8 cellular contexts compared by ENCODE assay signal in genomic region chr2:182666674-182667320, GRCh38. TPM values are rescaled to one million over a fixed set of nuclear protein-coding genes. Genes with fewer than 3 reads are reported as not detected.
DNase-seq lines count a peak whose midpoint lies in the region; ATAC-seq and TF ChIP-seq lines count a peak whose summit lies in the region.

No MANE protein-coding gene starts in this region.

- H4K20me1 ChIP-seq in OCI-LY3 (ENCODE audit: insufficient read depth, low read length): no peaks in the 10 kb centered on the region

- H3K27me3 ChIP-seq in OCI-LY3 (ENCODE audit: low read depth, low read length) (no peaks in the 10 kb centered on the region), esophagus muscularis mucosa (no peaks in the 10 kb centered on the region), thoracic aorta (replicated peaks; ENCODE audit: insufficient read depth) (no peaks in the 10 kb centered on the region)

- H3K9me3 ChIP-seq in OCI-LY3 (ENCODE audit: insufficient read depth, low read length) (no peaks in the 10 kb centered on the region), esophagus muscularis mucosa (no peaks in the 10 kb centered on the region), thoracic aorta (no peaks in the 10 kb centered on the region)

- TF ChIP-seq POLR2A in esophagus muscularis mucosa (IDR thresholded peaks at IDR 0.05; ENCODE audit: low read depth): no peak

- TF ChIP-seq CTCF in OCI-LY3 (IDR thresholded peaks at IDR 0.05; ENCODE audit: low read depth, low read length) (peak; percentile 67), esophagus muscularis mucosa (IDR thresholded peaks at IDR 0.05) (peak in 2 of 3 experiments; percentile 17 to 38), thoracic aorta (IDR thresholded peaks at IDR 0.05) (peak; percentile 48)

- peak overlapping the region; percentile 58 for H2AFZ ChIP-seq in OCI-LY3 (ENCODE audit: low read depth, low read length)

- 0 out of 2 replicates have a peak overlapping the region, but pooled peaks have one; percentile 4 for H3K4me2 ChIP-seq in OCI-LY3 (ENCODE audit: low read length)

- DNase-seq in DMS153 treated with DMSO at 0.1 percent for 48 hours (lab: John Stamatoyannopoulos, UW; ENCODE audit: unreplicated experiment) (peak; percentile 9), DMS153 (lab: John Stamatoyannopoulos, UW) (no peak), esophagus muscularis mucosa (ENCODE audit: extremely low spot score) (no peak), thoracic aorta (ENCODE audit: low spot score) (no peak), GDM1 (lab: John Stamatoyannopoulos, UW) (no peak)

- intact Hi-C loops in esophagus muscularis mucosa (cut with DNase I): no loop called here

- no peak overlapping the region for H3K27ac ChIP-seq in OCI-LY3 (ENCODE audit: low read length)
- no peak overlapping the region for H3K27ac ChIP-seq in esophagus muscularis mucosa (replicated peaks in 1 of 4)
- no peak overlapping the region for H3K27ac ChIP-seq in thoracic aorta

- ATAC-seq in GM18867 (IDR thresholded peaks at IDR 0.05; ENCODE audit: unreplicated experiment) (peak; percentile 93), HG02943 (IDR thresholded peaks at IDR 0.05; ENCODE audit: low read depth, unreplicated experiment) (peak; percentile 74), thoracic aorta (ENCODE audit: insufficient number of reproducible peaks, low FRiP score, low read depth) (no peak)

- H3K79me2 ChIP-seq in OCI-LY3 (ENCODE audit: low read length): no peaks in the 10 kb centered on the region

- no peak overlapping the region for H3K4me3 ChIP-seq in OCI-LY3 (ENCODE audit: low read length)
- H3K4me3 ChIP-seq in esophagus muscularis mucosa: no peak overlapping the region
- no peak overlapping the region for H3K4me3 ChIP-seq in thoracic aorta

- no peak for TF ChIP-seq EP300 in esophagus muscularis mucosa (IDR thresholded peaks at IDR 0.05)

- H3K36me3 ChIP-seq in OCI-LY3 (replicated peaks; ENCODE audit: low read depth, low read length): no peaks in the 10 kb centered on the region
- H3K36me3 ChIP-seq in esophagus muscularis mucosa: no peaks in the 10 kb centered on the region
- H3K36me3 ChIP-seq in thoracic aorta: no peaks in the 10 kb centered on the region

- H3K4me1 ChIP-seq in OCI-LY3 (ENCODE audit: low read length) (peaks cover 6% of the 10 kb centered on the region; the same call in 1 of the 2 replicates), esophagus muscularis mucosa (no peaks in the 10 kb centered on the region), thoracic aorta (ENCODE audit: control insufficient read depth in 1 of 2, low read depth in 2 of 2) (no peaks in the 10 kb centered on the region)

- WGBS in esophagus muscularis mucosa: 88% methylated on average over 1 of the region's 1 CpG

- H3K9ac ChIP-seq in OCI-LY3 (ENCODE audit: low read length): no peak overlapping the region

RNA-seq across cellular contexts. Expression of gene DNAJC10, which starts 49.3 kb away (rescaled TPM):
- total RNA-seq in esophagus muscularis mucosa (10 to 100 TPM; 39.1 to 46.9 (median 39.5) TPM), thoracic aorta (10 to 100 TPM; 72.0 to 75.6 TPM)
